ENCODE assay signal across 8 cellular contexts in the genomic region with DNA sequence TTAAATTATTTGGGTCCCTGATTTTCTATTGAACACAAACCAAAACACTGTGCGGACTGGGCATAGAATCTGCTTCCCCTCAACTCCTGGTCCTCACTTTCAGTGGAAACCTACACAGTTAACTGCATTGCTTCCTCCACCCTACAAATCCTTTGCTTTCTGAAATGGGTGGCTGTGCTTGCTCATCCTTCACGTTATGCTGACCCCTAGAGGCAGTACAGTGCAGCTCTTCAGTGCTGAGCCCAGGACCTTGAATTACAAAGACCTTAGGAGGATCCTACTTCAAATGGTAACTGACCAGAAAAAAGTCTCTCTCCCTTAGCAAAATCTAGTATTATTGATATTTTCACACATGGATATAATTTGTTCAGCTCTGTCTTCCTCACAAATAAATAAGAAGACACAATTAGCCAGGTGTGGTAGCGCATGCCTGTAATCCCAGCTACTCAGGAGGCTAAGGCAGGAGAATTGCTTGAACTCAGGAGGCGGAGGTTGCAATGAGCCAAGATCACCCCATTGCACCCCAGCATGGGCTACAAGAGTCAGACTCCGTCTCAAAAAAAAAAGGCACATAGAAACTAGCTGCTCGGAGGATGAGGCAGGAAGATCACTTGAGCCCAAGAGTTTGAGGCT.
DNase-seq lines count a peak whose midpoint lies in the region; ATAC-seq, FAIRE-seq and TF ChIP-seq lines count a peak whose summit lies in the region.

No MANE protein-coding gene starts in this region.

- H3K27me3 Mint-ChIP-seq in T-helper 17 cell: no peaks in the 10 kb centered on the region

- no peak for TF ChIP-seq POLR2A in GM12892 (IDR thresholded peaks at IDR 0.05; ENCODE audit: low read depth, low read length)
- no peak for TF ChIP-seq POLR2A in lower leg skin (IDR thresholded peaks at IDR 0.05)

- H3K4me1 Mint-ChIP-seq in T-helper 17 cell: no peaks in the 10 kb centered on the region

- intact Hi-C loops in lower leg skin (cut with DNase I; ENCODE audit: low total_unique reads): no loop called here

- ATAC-seq in HG02759 (IDR thresholded peaks at IDR 0.05; ENCODE audit: unreplicated experiment): peak; percentile 95
- ATAC-seq in T-helper 17 cell: peak; percentile 69

- H3K27ac Mint-ChIP-seq in T-helper 17 cell: peak overlapping the region; percentile 8

- H3K9me3 ChIP-seq in T-helper 17 cell (ENCODE audit: control insufficient read depth, low read length, poor library complexity, severe bottlenecking): no peaks in the 10 kb centered on the region

- H3K4me3 ChIP-seq in epithelial cell of esophagus (ENCODE audit: low read length) (no peak overlapping the region), lower leg skin (ENCODE audit: low read depth, poor library complexity, severe bottlenecking) (no peak overlapping the region)

- H3K4me3 Mint-ChIP-seq in T-helper 17 cell: no peak overlapping the region

- FAIRE-seq in GM12892 (lab: Jason Lieb, UNC): peak; percentile 21

- in situ Hi-C loops in ACHN (cut with HindIII; ENCODE audit: low pct_ligation_motif_present, low pct_unique_long_range_greater_than_20kb, low sequenced_read_pairs): no loop called here

- TF ChIP-seq CTCF in epithelial cell of esophagus (IDR thresholded peaks at IDR 0.05; ENCODE audit: insufficient read depth, low read depth, low read length, missing control alignments) (peak; percentile 96), lower leg skin (IDR thresholded peaks at IDR 0.05) (no peak)

- peak; percentile 65 for DNase-seq in ACHN
- DNase-seq in GM12892 (ENCODE audit: insufficient read length): peak; percentile 30
- peak; percentile 56 for DNase-seq in NCI-H146 (lab: John Stamatoyannopoulos, UW)
- DNase-seq in T-helper 17 cell: no peak
- peak; percentile 73 for DNase-seq in epithelial cell of esophagus (ENCODE audit: low read depth)
- peak; percentile 20 for DNase-seq in mucosa of gallbladder (ENCODE audit: low spot score)
- DNase-seq in lower leg skin (ENCODE audit: low spot score in 2 of 2): no peak

- 76% methylated on average over 6 of the region's 6 CpGs for WGBS in lower leg skin, 2 donors

- H3K36me3 Mint-ChIP-seq in T-helper 17 cell (ENCODE audit: low read depth): peaks cover 2% of the 10 kb centered on the region

Comparison
In these comparisons a context has a peak if more than half of its experiments do, and no peak if none do; other contexts are left out.
1. DNase-seq: peak in ACHN (single experiment), GM12892 (single experiment), NCI-H146 (single experiment), epithelial cell of esophagus (single experiment) and mucosa of gallbladder (single experiment); none in T-helper 17 cell (0 of 3) and lower leg skin (0 of 2).